ENCODE assay signal across 8 cellular contexts in the genomic region with DNA sequence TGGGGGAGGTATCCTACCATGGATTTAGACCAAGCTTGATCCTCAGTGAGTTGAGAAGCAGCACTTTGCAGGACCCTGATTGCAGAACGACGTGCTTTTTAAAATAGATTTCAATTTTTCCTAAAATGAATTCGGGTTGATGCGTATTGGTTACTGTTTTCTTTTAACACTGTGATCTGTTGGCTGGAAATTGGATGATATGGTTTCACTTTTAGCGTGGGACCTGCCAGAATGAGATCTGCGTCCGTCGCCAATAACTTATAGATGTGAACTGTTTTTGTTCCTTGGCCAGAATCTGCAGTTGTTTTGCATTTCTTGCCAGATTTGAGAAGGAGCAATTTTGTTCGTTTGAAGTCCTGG. TPM values are rescaled to one million over a fixed set of nuclear protein-coding genes. Genes with fewer than 3 reads are reported as not detected.
A peak's percentile ranks its signal among the peaks of the same experiment; 100 is the strongest.
DNase-seq lines count a peak whose midpoint lies in the region; ATAC-seq and TF ChIP-seq lines count a peak whose summit lies in the region.

No MANE protein-coding gene starts in this region.

- H3K4me3 ChIP-seq in cardiac muscle cell (peak overlapping the region; percentile 60), SK-N-SH (ENCODE audit: low read depth in 2 of 2, low read length in 1 of 2) (peak overlapping the region; percentile 90 to 97)

- peaks cover 7% of the 10 kb centered on the region for H3K36me3 Mint-ChIP-seq in endothelial cell (ENCODE audit: low read depth, unreplicated experiment)
- no peaks in the 10 kb centered on the region for H3K36me3 Mint-ChIP-seq in nephron (ENCODE audit: low read depth)

- ATAC-seq in Right ventricle myocardium superior (ENCODE audit: poor library complexity) = no peak

- peak overlapping the region; percentile 70 for H3K27ac Mint-ChIP-seq in endothelial cell (ENCODE audit: unreplicated experiment)
- H3K27ac Mint-ChIP-seq in nephron = peak overlapping the region; percentile 89 to 98 (median 97)

- H3K9ac ChIP-seq in SK-N-SH = peak overlapping the region; percentile 76

- H3K9me3 ChIP-seq in cardiac muscle cell (ENCODE audit: low read depth) (no peaks in the 10 kb centered on the region), SK-N-SH (no peaks in the 10 kb centered on the region)

- peaks cover 56% of the 10 kb centered on the region for H3K79me2 ChIP-seq in SK-N-SH (ENCODE audit: insufficient read depth)

- DNase-seq in cardiac muscle cell (ENCODE audit: low read depth in 1 of 2, low spot score in 1 of 2) (no peak), Right ventricle myocardium superior (no peak), SK-N-SH (no peak), endothelial cell (ENCODE audit: low spot score) (no peak), AML-193 (lab: John Stamatoyannopoulos, UW) (no peak)
- no peak for DNase-seq in stimulated activated naive CD4-positive, alpha-beta T cell treated with Interleukin-2 at 50 U/mL for 16 hours (lab: John Stamatoyannopoulos, UW)
- no peak for DNase-seq in stimulated activated CD4-positive, alpha-beta T cell treated with anti-CD3 and anti-CD28 coated beads, Interleukin-4, amount 100 ng/mL, for 24 hours

- H3K4me1 Mint-ChIP-seq in endothelial cell (ENCODE audit: unreplicated experiment) = peaks cover 35% of the 10 kb centered on the region
- peaks cover 29% of the 10 kb centered on the region for H3K4me1 Mint-ChIP-seq in nephron

- peak overlapping the region; percentile 80 for H2AFZ ChIP-seq in SK-N-SH (ENCODE audit: low read depth)

- no peaks in the 10 kb centered on the region for H4K20me1 ChIP-seq in SK-N-SH (ENCODE audit: insufficient read depth)

- H3K27me3 Mint-ChIP-seq in endothelial cell (ENCODE audit: unreplicated experiment) (no peaks in the 10 kb centered on the region), nephron (ENCODE audit: low read depth) (no peaks in the 10 kb centered on the region)

- TF ChIP-seq CTCF in cardiac muscle cell (IDR thresholded peaks at IDR 0.05; ENCODE audit: low read depth, low read length) (no peak), SK-N-SH (IDR thresholded peaks at IDR 0.05) (no peak), endothelial cell (IDR thresholded peaks at IDR 0.05; ENCODE audit: unreplicated experiment) (no peak), nephron (IDR thresholded peaks at IDR 0.05; ENCODE audit: unreplicated experiment in 3 of 3) (no peak)

- intact Hi-C loops in Right ventricle myocardium superior (cut with DNase I) = no loop called here

- CTCF ChIA-PET in SK-N-SH (lab: Yijun Ruan, JAX) = interaction anchor here (0.8 to 2.3 kb wide), 5 partner anchors 10 to 28 kb away, joined by 3 to 20 read pairs (median 3); no protein-coding TSS in a partner anchor

- peak overlapping the region; percentile 86 for H3K4me2 ChIP-seq in SK-N-SH

- peaks cover 7% of the 10 kb centered on the region for H3K4me1 ChIP-seq in cardiac muscle cell (ENCODE audit: low read depth)
- peaks cover 0 to 13% of the 10 kb centered on the region in 2 experiments; a peak in 3 of 4 replicates for H3K4me1 ChIP-seq in SK-N-SH (ENCODE audit: control insufficient read depth in 1 of 2, insufficient read depth in 2 of 2, low read depth in 1 of 2, low read length in 1 of 2)

- H3K27ac ChIP-seq in cardiac muscle cell (peak overlapping the region; percentile 83), SK-N-SH (ENCODE audit: low read depth in 2 of 2, low read length in 1 of 2) (peak overlapping the region; percentile 78 to 84)

- peaks cover 6% of the 10 kb centered on the region for H3F3A ChIP-seq in SK-N-SH (replicated peaks; ENCODE audit: insufficient read depth)

- no peaks in the 10 kb centered on the region for H3K9me2 ChIP-seq in SK-N-SH

- no peaks in the 10 kb centered on the region for H3K36me3 ChIP-seq in cardiac muscle cell
- peaks cover 0 to 5% of the 10 kb centered on the region in 2 experiments for H3K36me3 ChIP-seq in SK-N-SH (replicated peaks in 1 of 2; ENCODE audit: control insufficient read depth in 1 of 2, insufficient read depth in 2 of 2, low read length in 1 of 2)

- POLR2A ChIA-PET in SK-N-SH (lab: Yijun Ruan, JAX) = interaction anchor here (0.6 to 1.7 kb wide), 5 partner anchors 10 to 64 kb away, joined by 3 to 5 read pairs (median 4); a partner anchor contains a TSS

- TF ChIP-seq EP300 in SK-N-SH (IDR thresholded peaks at IDR 0.05; ENCODE audit: borderline replicate concordance in 1 of 2, low read depth in 1 of 2, low read length in 1 of 2) = no peak

- TF ChIP-seq RAD21 in SK-N-SH (IDR thresholded peaks at IDR 0.05; ENCODE audit: low read length) = no peak

- 1% methylated on average over 9 of the region's 9 CpGs for WGBS in SK-N-SH (ENCODE audit: low lambda C conversion rate)

- H3K9me3 Mint-ChIP-seq in endothelial cell (ENCODE audit: unreplicated experiment) = no peaks in the 10 kb centered on the region
- no peaks in the 10 kb centered on the region for H3K9me3 Mint-ChIP-seq in nephron

- peak overlapping the region; percentile 95 for H3K4me3 Mint-ChIP-seq in endothelial cell (ENCODE audit: unreplicated experiment)
- H3K4me3 Mint-ChIP-seq in nephron = peak overlapping the region; percentile 92 to 99 (median 96)

- H3K27me3 ChIP-seq in cardiac muscle cell (no peaks in the 10 kb centered on the region), SK-N-SH (ENCODE audit: insufficient read depth) (no peaks in the 10 kb centered on the region)

TF ChIP-seq in SK-N-SH, 30 proteins besides CTCF, POLR2A, EP300 and RAD21:
- TF ChIP-seq NRF1 (IDR thresholded peaks at IDR 0.05; ENCODE audit: low read depth, low read length) (no peak), FOSL2 (IDR thresholded peaks at IDR 0.05; ENCODE audit: borderline replicate concordance, low read depth) (no peak), CHD2 (IDR thresholded peaks at IDR 0.05; ENCODE audit: low read length, partially characterized antibody) (no peak), RFX5 (IDR thresholded peaks at IDR 0.05; ENCODE audit: low read length) (no peak), RXRA (IDR thresholded peaks at IDR 0.05; ENCODE audit: borderline replicate concordance, low read depth) (no peak), ELF1 (IDR thresholded peaks at IDR 0.05) (no peak), GABPA (IDR thresholded peaks at IDR 0.05; ENCODE audit: low read depth) (no peak), RCOR1 (IDR thresholded peaks at IDR 0.05; ENCODE audit: low read length) (no peak), GATA2 (CRISPR knock-in tag; IDR thresholded peaks at IDR 0.05) (no peak), YY1 (IDR thresholded peaks at IDR 0.05; ENCODE audit: low read depth) (no peak), POLR2AphosphoS5 (IDR thresholded peaks at IDR 0.05; ENCODE audit: low read depth, low read length) (no peak), SIN3A (IDR thresholded peaks at IDR 0.05; ENCODE audit: borderline replicate concordance, low read depth, low read length) (no peak), MEF2A (IDR thresholded peaks at IDR 0.05; ENCODE audit: borderline replicate concordance, low read depth) (no peak), MXI1 (IDR thresholded peaks at IDR 0.05; ENCODE audit: low read depth, low read length) (no peak)
- TF ChIP-seq, protein P1, sequence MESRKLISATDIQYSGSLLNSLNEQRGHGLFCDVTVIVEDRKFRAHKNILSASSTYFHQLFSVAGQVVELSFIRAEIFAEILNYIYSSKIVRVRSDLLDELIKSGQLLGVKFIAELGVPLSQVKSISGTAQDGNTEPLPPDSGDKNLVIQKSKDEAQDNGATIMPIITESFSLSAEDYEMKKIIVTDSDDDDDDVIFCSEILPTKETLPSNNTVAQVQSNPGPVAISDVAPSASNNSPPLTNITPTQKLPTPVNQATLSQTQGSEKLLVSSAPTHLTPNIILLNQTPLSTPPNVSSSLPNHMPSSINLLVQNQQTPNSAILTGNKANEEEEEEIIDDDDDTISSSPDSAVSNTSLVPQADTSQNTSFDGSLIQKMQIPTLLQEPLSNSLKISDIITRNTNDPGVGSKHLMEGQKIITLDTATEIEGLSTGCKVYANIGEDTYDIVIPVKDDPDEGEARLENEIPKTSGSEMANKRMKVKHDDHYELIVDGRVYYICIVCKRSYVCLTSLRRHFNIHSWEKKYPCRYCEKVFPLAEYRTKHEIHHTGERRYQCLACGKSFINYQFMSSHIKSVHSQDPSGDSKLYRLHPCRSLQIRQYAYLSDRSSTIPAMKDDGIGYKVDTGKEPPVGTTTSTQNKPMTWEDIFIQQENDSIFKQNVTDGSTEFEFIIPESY (IDR thresholded peaks at IDR 0.05; ENCODE audit: borderline replicate concordance, low read depth) = no peak
- TF ChIP-seq, protein P2, sequence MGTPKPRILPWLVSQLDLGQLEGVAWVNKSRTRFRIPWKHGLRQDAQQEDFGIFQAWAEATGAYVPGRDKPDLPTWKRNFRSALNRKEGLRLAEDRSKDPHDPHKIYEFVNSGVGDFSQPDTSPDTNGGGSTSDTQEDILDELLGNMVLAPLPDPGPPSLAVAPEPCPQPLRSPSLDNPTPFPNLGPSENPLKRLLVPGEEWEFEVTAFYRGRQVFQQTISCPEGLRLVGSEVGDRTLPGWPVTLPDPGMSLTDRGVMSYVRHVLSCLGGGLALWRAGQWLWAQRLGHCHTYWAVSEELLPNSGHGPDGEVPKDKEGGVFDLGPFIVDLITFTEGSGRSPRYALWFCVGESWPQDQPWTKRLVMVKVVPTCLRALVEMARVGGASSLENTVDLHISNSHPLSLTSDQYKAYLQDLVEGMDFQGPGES (IDR thresholded peaks at IDR 0.05; ENCODE audit: low read depth, low read length) = no peak
- TF ChIP-seq, protein P3, sequence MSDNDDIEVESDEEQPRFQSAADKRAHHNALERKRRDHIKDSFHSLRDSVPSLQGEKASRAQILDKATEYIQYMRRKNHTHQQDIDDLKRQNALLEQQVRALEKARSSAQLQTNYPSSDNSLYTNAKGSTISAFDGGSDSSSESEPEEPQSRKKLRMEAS (IDR thresholded peaks at IDR 0.05; ENCODE audit: low read depth) = no peak

RNA-seq across cellular contexts. Expression of a gene that starts 0.7 kb away (rescaled TPM):
- total RNA-seq in cardiac muscle cell = 38.4 and 53.8 TPM in 2 replicates
- 8.3 and 8.8 TPM in 2 replicates for polyA plus RNA-seq in cardiac muscle cell
- total RNA-seq in Right ventricle myocardium superior = 21.8 TPM
- polyA plus RNA-seq in SK-N-SH (2012; rRNA removed) = 20.0 and 25.7 TPM in 2 replicates
- polyA plus RNA-seq in SK-N-SH (2012; cell fraction: cytosol; rRNA removed) = 24.5 and 24.9 TPM in 2 replicates
- polyA plus RNA-seq in SK-N-SH (2012; cell fraction: nucleus; rRNA removed) = 13.0 and 21.8 TPM in 2 replicates
- total RNA-seq in endothelial cell (ENCODE audit: unreplicated experiment) = 102 TPM
